18 cellular contexts compared by ENCODE assay signal in the genomic region with DNA sequence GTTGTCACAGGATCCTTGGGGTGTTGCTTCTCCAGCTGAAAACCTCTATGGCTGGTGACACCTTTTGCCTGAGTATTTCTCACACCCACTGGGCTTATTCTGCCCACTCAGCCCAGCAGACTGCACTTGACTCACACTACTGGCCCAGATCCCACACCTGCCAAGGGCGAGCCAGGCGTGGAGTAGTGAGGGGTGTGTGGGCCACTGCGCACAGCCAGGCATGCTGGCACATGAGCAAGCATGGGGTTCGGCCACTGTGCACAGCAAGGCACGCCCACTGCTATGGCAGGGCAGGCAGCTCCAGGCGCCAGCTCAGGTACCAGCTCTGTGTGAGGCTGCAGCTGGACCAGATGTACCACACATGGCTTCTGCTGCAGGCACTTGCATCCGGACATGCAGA.
DNase-seq lines count a peak whose midpoint lies in the region; TF ChIP-seq lines count a peak whose summit lies in the region.
"Had no signal": no experiment of that assay in that cellular context is flagged by ENCODE, and none has a peak within 500 bp of the region (broad histone marks: within the 10 kb centered on the region; RNA-seq: fewer than 3 reads in every experiment).

No MANE protein-coding gene starts in this region.

- no peak overlapping the region for H2AK5ac ChIP-seq in mesenchymal stem cell (ENCODE audit: low read length, severe bottlenecking)

- H3K4me3 ChIP-seq in BE2C (ENCODE audit: low read depth, low read length), result no peak overlapping the region
- no peak overlapping the region for H3K4me3 ChIP-seq in MG63
- peak overlapping the region in 1 of 2 experiments; percentile 35 for H3K4me3 ChIP-seq in mesenchymal stem cell (ENCODE audit: insufficient read depth in 1 of 2, low read depth in 1 of 2, low read length in 2 of 2)
- no peak overlapping the region for H3K4me3 ChIP-seq in MM.1S (ENCODE audit: low read length)

- POLR2A ChIA-PET in MCF 10A (lab: Yijun Ruan, JAX), result interaction anchor here (0.7 to 2.1 kb wide), 7 partner anchors 8 to 27 kb away, joined by 3 to 7 read pairs (median 5); no protein-coding TSS in a partner anchor

- H2BK12ac ChIP-seq in mesenchymal stem cell (ENCODE audit: low read length in 2 of 2), result peak overlapping the region in 1 of 2 experiments; percentile 91

- no peaks in the 10 kb centered on the region for H3K9me2 ChIP-seq in MM.1S (replicated peaks; ENCODE audit: insufficient read depth, low read length)

- peak overlapping the region in 1 of 2 experiments; percentile 48 for H3K23ac ChIP-seq in mesenchymal stem cell (ENCODE audit: low read length in 2 of 2)

- no peaks in the 10 kb centered on the region for H3K79me1 ChIP-seq in mesenchymal stem cell (replicated peaks; ENCODE audit: low read length, poor library complexity, severe bottlenecking)

- no peaks in the 10 kb centered on the region for H3K36me3 ChIP-seq in BE2C
- no peaks in the 10 kb centered on the region for H3K36me3 ChIP-seq in MG63
- peaks cover 0 to 2% of the 10 kb centered on the region in 2 experiments for H3K36me3 ChIP-seq in mesenchymal stem cell (ENCODE audit: control insufficient read depth in 1 of 2, insufficient read depth in 2 of 2, low read depth in 1 of 2, low read length in 2 of 2)
- H3K36me3 ChIP-seq in MM.1S (replicated peaks; ENCODE audit: insufficient read depth, low read length), result no peaks in the 10 kb centered on the region

- no peak overlapping the region for H3K4me3 Mint-ChIP-seq in MCF 10A (ENCODE audit: unreplicated experiment)
- H3K4me3 Mint-ChIP-seq in activated T-cell treated with anti-CD3 and anti-CD28 coated beads, Interleukin-2, amount 50 U/mL, for 24 hours, result no peak overlapping the region
- H3K4me3 Mint-ChIP-seq: brain; CD8-positive, alpha-beta memory T cell; natural killer cell treated with Interleukin-12 subunit alpha and Interleukin-12 subunit beta and Interleukin-15 and Interleukin-18, amount 100 ng/mL, for 72 hours had no signal

- H3F3A ChIP-seq in MM.1S (ENCODE audit: insufficient read depth, low read length), result no peaks in the 10 kb centered on the region

- H3K9me3 Mint-ChIP-seq in MCF 10A (ENCODE audit: unreplicated experiment), result no peaks in the 10 kb centered on the region
- no peaks in the 10 kb centered on the region for H3K9me3 Mint-ChIP-seq in activated T-cell treated with anti-CD3 and anti-CD28 coated beads, Interleukin-2, amount 50 U/mL, for 24 hours
- H3K9me3 Mint-ChIP-seq: activated naive CD4-positive, alpha-beta T cell treated with anti-CD3 and anti-CD28 coated beads, Interleukin-2, amount 50 U/mL, for 72 hours; natural killer cell treated with Interleukin-12 subunit alpha and Interleukin-12 subunit beta and Interleukin-15 and Interleukin-18, amount 100 ng/mL, for 72 hours had no signal

- H3K27me3 ChIP-seq in BE2C (no peaks in the 10 kb centered on the region), MG63 (no peaks in the 10 kb centered on the region), mesenchymal stem cell (ENCODE audit: control insufficient read depth in 1 of 2, insufficient read depth in 1 of 2, low read length in 2 of 2) (peaks cover 0 to 7% of the 10 kb centered on the region in 2 experiments), MM.1S (replicated peaks; ENCODE audit: insufficient read depth, low read length) (no peaks in the 10 kb centered on the region)

- H4K91ac ChIP-seq in mesenchymal stem cell (ENCODE audit: low read length), result peak overlapping the region; percentile 7

- H3K18ac ChIP-seq in mesenchymal stem cell (ENCODE audit: low read depth in 1 of 2, low read length in 2 of 2), result peak overlapping the region; percentile 44 to 82

- H3K27ac ChIP-seq in mesenchymal stem cell (ENCODE audit: low read length, poor library complexity, severe bottlenecking) (no peak overlapping the region), MM.1S (ENCODE audit: low read length) (no peak overlapping the region)
- H3K27ac ChIP-seq: HL-60, KMS-11 had no signal

- H4K8ac ChIP-seq in mesenchymal stem cell (ENCODE audit: low read length), result no peak overlapping the region

- H3K9me3 ChIP-seq in BE2C, result no peaks in the 10 kb centered on the region
- H3K9me3 ChIP-seq in MG63, result no peaks in the 10 kb centered on the region
- no peaks in the 10 kb centered on the region for H3K9me3 ChIP-seq in mesenchymal stem cell (ENCODE audit: control insufficient read depth, low read length)
- no peaks in the 10 kb centered on the region for H3K9me3 ChIP-seq in MM.1S (replicated peaks; ENCODE audit: insufficient read depth, low read length)

- H3K4me1 ChIP-seq in BE2C (peaks cover 28% of the 10 kb centered on the region), mesenchymal stem cell (ENCODE audit: control insufficient read depth, insufficient read depth, low read depth, low read length) (peaks cover 5% of the 10 kb centered on the region), MM.1S (ENCODE audit: low read length) (peaks cover 20% of the 10 kb centered on the region)

- H3K9ac ChIP-seq in mesenchymal stem cell (ENCODE audit: low read length) (no peak overlapping the region), MM.1S (ENCODE audit: low read length) (no peak overlapping the region)
- H3K9ac ChIP-seq: KMS-11 had no signal

- DNase-seq in BE2C, result peak; percentile 47
- peak; percentile 11 for DNase-seq in MG63
- peak; percentile 91 for DNase-seq in MCF 10A (ENCODE audit: unreplicated experiment)
- DNase-seq in mesenchymal stem cell, result no peak
- DNase-seq in activated T-cell treated with anti-CD3 and anti-CD28 coated beads, Interleukin-2, amount 50 U/mL, for 24 hours, result no peak
- no peak for DNase-seq in dedifferentiated amniotic fluid mesenchymal stem cell (ENCODE audit: extremely low spot score)
- DNase-seq in MM.1S, result no peak
- DNase-seq in NCI-H1436 treated with DMSO at 0.1 percent for 48 hours (lab: John Stamatoyannopoulos, UW), result no peak
- DNase-seq: activated CD4-positive, alpha-beta T cell treated with anti-CD3 and anti-CD28 coated beads, Interleukin-2, amount 50 U/mL, for 1 hour; activated T-cell treated with anti-CD3 and anti-CD28 coated beads, Interleukin-2, amount 50 U/mL, for 1 hour; CD8-positive, alpha-beta memory T cell; NCI-H146; NCI-H526 had no signal

- no peaks in the 10 kb centered on the region for H4K20me1 ChIP-seq in MM.1S (ENCODE audit: insufficient read depth, low read length)

- H3K4ac ChIP-seq in mesenchymal stem cell (ENCODE audit: low read depth in 1 of 2, low read length in 2 of 2), result no peak overlapping the region

- H2BK120ac ChIP-seq in mesenchymal stem cell (ENCODE audit: low read depth, low read length), result no peak overlapping the region

- no peak overlapping the region for H2AFZ ChIP-seq in mesenchymal stem cell (ENCODE audit: low read depth, low read length)
- no peak overlapping the region for H2AFZ ChIP-seq in MM.1S (ENCODE audit: low read length)

- H3K36me3 Mint-ChIP-seq in MCF 10A (ENCODE audit: insufficient read depth, unreplicated experiment), result no peaks in the 10 kb centered on the region
- no peaks in the 10 kb centered on the region for H3K36me3 Mint-ChIP-seq in activated T-cell treated with anti-CD3 and anti-CD28 coated beads, Interleukin-2, amount 50 U/mL, for 24 hours (ENCODE audit: low read depth)
- H3K36me3 Mint-ChIP-seq: activated naive CD4-positive, alpha-beta T cell treated with anti-CD3 and anti-CD28 coated beads, Interleukin-2, amount 50 U/mL, for 72 hours; CD8-positive, alpha-beta memory T cell; natural killer cell treated with Interleukin-12 subunit alpha and Interleukin-12 subunit beta and Interleukin-15 and Interleukin-18, amount 100 ng/mL, for 72 hours had no signal

- 88% methylated on average over 7 of the region's 7 CpGs for WGBS in mesenchymal stem cell

- no peaks in the 10 kb centered on the region for H3K79me2 ChIP-seq in MM.1S (ENCODE audit: low read length)

- no peak overlapping the region for H2BK15ac ChIP-seq in mesenchymal stem cell (ENCODE audit: low read depth, poor library complexity, severe bottlenecking)

- H3K4me2 ChIP-seq in mesenchymal stem cell (ENCODE audit: low read length, poor library complexity, severe bottlenecking) (no peak overlapping the region), MM.1S (ENCODE audit: low read depth, low read length) (no peak overlapping the region)
- H3K4me2 ChIP-seq: KMS-11 had no signal

- H3K4me1 Mint-ChIP-seq in MCF 10A (ENCODE audit: insufficient read depth, unreplicated experiment), result peaks cover 6% of the 10 kb centered on the region
- no peaks in the 10 kb centered on the region for H3K4me1 Mint-ChIP-seq in activated T-cell treated with anti-CD3 and anti-CD28 coated beads, Interleukin-2, amount 50 U/mL, for 24 hours (ENCODE audit: low read depth)
- H3K4me1 Mint-ChIP-seq: CD8-positive, alpha-beta memory T cell had no signal

- TF ChIP-seq CTCF in BE2C (IDR thresholded peaks at IDR 0.05; ENCODE audit: low read depth, low read length) (no peak), MCF 10A (IDR thresholded peaks at IDR 0.05; ENCODE audit: unreplicated experiment) (no peak), MM.1S (IDR thresholded peaks at IDR 0.05; ENCODE audit: low read length) (no peak)

- BruUV-seq in MCF 10A (replicated peaks; lab: Mats Ljungman, UMichigan), result no TSS peak

- no peak overlapping the region for H3K27ac Mint-ChIP-seq in MCF 10A (ENCODE audit: low read depth, unreplicated experiment)
- H3K27ac Mint-ChIP-seq in activated T-cell treated with anti-CD3 and anti-CD28 coated beads, Interleukin-2, amount 50 U/mL, for 24 hours, result no peak overlapping the region
- H3K27ac Mint-ChIP-seq: activated naive CD4-positive, alpha-beta T cell treated with anti-CD3 and anti-CD28 coated beads, Interleukin-2, amount 50 U/mL, for 72 hours; CD8-positive, alpha-beta memory T cell; natural killer cell treated with Interleukin-12 subunit alpha and Interleukin-12 subunit beta and Interleukin-15 and Interleukin-18, amount 100 ng/mL, for 72 hours had no signal

- peak overlapping the region in 1 of 2 experiments; percentile 96 for H3K14ac ChIP-seq in mesenchymal stem cell (ENCODE audit: low read length in 2 of 2)

- no peak overlapping the region for H2BK5ac ChIP-seq in mesenchymal stem cell (ENCODE audit: low read depth, low read length, poor library complexity, severe bottlenecking)

- H3K27me3 Mint-ChIP-seq in MCF 10A (ENCODE audit: insufficient read depth, unreplicated experiment), result no peaks in the 10 kb centered on the region
- H3K27me3 Mint-ChIP-seq in activated T-cell treated with anti-CD3 and anti-CD28 coated beads, Interleukin-2, amount 50 U/mL, for 24 hours, result peaks cover 2% of the 10 kb centered on the region
- H3K27me3 Mint-ChIP-seq: CD8-positive, alpha-beta memory T cell; natural killer cell treated with Interleukin-12 subunit alpha and Interleukin-12 subunit beta and Interleukin-15 and Interleukin-18, amount 100 ng/mL, for 72 hours had no signal

- CTCF ChIA-PET in MCF 10A (lab: Yijun Ruan, JAX), result interaction anchor here (0.6 to 1.4 kb wide), 3 partner anchors 10 to 35 kb away, joined by 3 to 8 read pairs (median 3); no protein-coding TSS in a partner anchor

- intact Hi-C loops in MCF 10A (cut with micrococcal nuclease), result no loop called here

Comparison
In these comparisons a context has a peak if more than half of its experiments do, and no peak if none do; other contexts are left out.
1. DNase-seq: peak in BE2C (single experiment), MG63 (single experiment) and MCF 10A (single experiment); none in mesenchymal stem cell (single experiment), activated T-cell treated with anti-CD3 and anti-CD28 coated beads, Interleukin-2, amount 50 U/mL, for 24 hours (single experiment), dedifferentiated amniotic fluid mesenchymal stem cell (single experiment), MM.1S (single experiment) and NCI-H1436 treated with DMSO at 0.1 percent for 48 hours (single experiment).